Comparison of ENCODE assay signal across 8 cellular contexts in genomic region chr14:99273724-99274345, GRCh38. TPM values are rescaled to one million over a fixed set of nuclear protein-coding genes. Genes with fewer than 3 reads are reported as not detected.
DNase-seq lines count a peak whose midpoint lies in the region; ATAC-seq, FAIRE-seq and TF ChIP-seq lines count a peak whose summit lies in the region.

No MANE protein-coding gene starts in this region.

- no peak overlapping the region for H3K56ac ChIP-seq in IMR-90 (ENCODE audit: extremely low read depth, insufficient read depth, low read length)

- H3K36me3 ChIP-seq in IMR-90 (ENCODE audit: control insufficient read depth, insufficient read depth, low read length) (no peaks in the 10 kb centered on the region), astrocyte (ENCODE audit: insufficient read depth, low read length) (no peaks in the 10 kb centered on the region)

- no peaks in the 10 kb centered on the region for H3K36me3 Mint-ChIP-seq in astrocyte (ENCODE audit: low read depth, unreplicated experiment)

- DNase-seq in AG10803 (ENCODE audit: low read depth) (no peak), IMR-90 (no peak), astrocyte (ENCODE audit: low read depth) (no peak), AML-193 (lab: John Stamatoyannopoulos, UW) (no peak), mesenteric fat pad (ENCODE audit: low spot score) (no peak)
- DNase-seq in NK-92 treated with Interleukin-12 subunit alpha and Interleukin-12 subunit beta, amount 100 ng/mL, for 24 hours (lab: John Stamatoyannopoulos, UW): no peak

- no peak overlapping the region for H2AK9ac ChIP-seq in IMR-90 (replicated peaks; ENCODE audit: low read depth, low read length, poor library complexity)

- no peaks in the 10 kb centered on the region for H3K79me1 ChIP-seq in IMR-90 (ENCODE audit: low read depth in 1 of 2, low read length in 2 of 2)

- peak overlapping the region; percentile 73 for H3K4me3 Mint-ChIP-seq in astrocyte (ENCODE audit: unreplicated experiment)

- H2BK5ac ChIP-seq in IMR-90 (ENCODE audit: low read depth, low read length, poor library complexity, severe bottlenecking): no peak overlapping the region

- no peak overlapping the region for H2BK120ac ChIP-seq in IMR-90 (ENCODE audit: low read depth, low read length)

- peaks cover 57% of the 10 kb centered on the region for H3K27me3 ChIP-seq in IMR-90 (ENCODE audit: control insufficient read depth, insufficient read depth, low read length)
- peaks cover 48% of the 10 kb centered on the region for H3K27me3 ChIP-seq in astrocyte (ENCODE audit: insufficient read depth, low read length)
- peaks cover 52% of the 10 kb centered on the region for H3K27me3 ChIP-seq in mononuclear cell (ENCODE audit: insufficient read depth, low read length)

- H3K9me1 ChIP-seq in IMR-90 (ENCODE audit: insufficient read depth, low read length): no peaks in the 10 kb centered on the region

- H3K23ac ChIP-seq in IMR-90 (ENCODE audit: low read depth, low read length): no peak overlapping the region

- H3K4ac ChIP-seq in IMR-90 (ENCODE audit: low read depth, low read length): no peak overlapping the region

- H3K9me3 Mint-ChIP-seq in astrocyte (ENCODE audit: unreplicated experiment): no peaks in the 10 kb centered on the region

- H3K4me2 ChIP-seq in IMR-90 (ENCODE audit: low read depth, low read length) (peak overlapping the region; percentile 19; the same call in 1 of the 2 replicates), astrocyte (ENCODE audit: low read length) (peak overlapping the region; percentile 90)

- H3K4me3 ChIP-seq in AG10803 (ENCODE audit: low read length) (peak overlapping the region; percentile 56), IMR-90 (ENCODE audit: insufficient read depth, low read depth, low read length) (no peak overlapping the region), astrocyte (ENCODE audit: insufficient read depth, low read depth, low read length) (peak overlapping the region; percentile 29), mononuclear cell (ENCODE audit: low read length) (peak overlapping the region; percentile 38)

- no peak overlapping the region for H2BK20ac ChIP-seq in IMR-90 (ENCODE audit: low read depth, low read length)

- peaks cover 14% of the 10 kb centered on the region for H3K27me3 Mint-ChIP-seq in astrocyte (ENCODE audit: low read depth, unreplicated experiment)

- H3K14ac ChIP-seq in IMR-90 (replicated peaks; ENCODE audit: low read depth, low read length): no peak overlapping the region

- TF ChIP-seq RAD21 in IMR-90 (IDR thresholded peaks at IDR 0.05; ENCODE audit: low read length): no peak

- H4K5ac ChIP-seq in IMR-90 (ENCODE audit: low read depth, low read length): no peak overlapping the region

- no peak overlapping the region for H4K8ac ChIP-seq in IMR-90 (ENCODE audit: low read depth in 2 of 2, low read length in 2 of 2)

- ATAC-seq in IMR-90 (ENCODE audit: low read depth): no peak
- ATAC-seq in GM18868 (IDR thresholded peaks at IDR 0.05; ENCODE audit: unreplicated experiment): no peak

- no peak overlapping the region for H2BK15ac ChIP-seq in IMR-90 (ENCODE audit: low read depth, low read length)

- no peak for FAIRE-seq in astrocyte (lab: Jason Lieb, UNC)

- POLR2A ChIA-PET in IMR-90 (lab: Charles Lee; ENCODE audit: unreplicated experiment): no interaction called here

- no peak overlapping the region for H3K18ac ChIP-seq in IMR-90 (ENCODE audit: low read depth, low read length)

- H3K4me1 ChIP-seq in IMR-90 (ENCODE audit: control insufficient read depth, insufficient read depth, low read length): peaks cover 1% of the 10 kb centered on the region; the same call in 1 of the 2 replicates
- peaks cover 17% of the 10 kb centered on the region for H3K4me1 ChIP-seq in astrocyte (ENCODE audit: insufficient read depth, low read length)
- peaks cover 25% of the 10 kb centered on the region for H3K4me1 ChIP-seq in mononuclear cell (ENCODE audit: insufficient read depth, low read length)

- H2AK5ac ChIP-seq in IMR-90 (ENCODE audit: low read depth, low read length): no peak overlapping the region

- H3K9ac ChIP-seq in IMR-90 (ENCODE audit: low read depth, low read length) (no peak overlapping the region), astrocyte (ENCODE audit: low read length) (no peak overlapping the region)

- WGBS in IMR-90 (ENCODE audit: extremely low coverage in 2 of 2, insufficient read length in 1 of 2), 2 experiments: 7% methylated on average over 23 of the region's 37 CpGs; no CpG with 5 or more reads in 1 of the 2 experiments

- intact Hi-C loops in IMR-90 (cut with micrococcal nuclease): no loop called here

- peak overlapping the region; percentile 82 for H2AFZ ChIP-seq in IMR-90 (replicated peaks; ENCODE audit: low read length, poor library complexity)
- H2AFZ ChIP-seq in astrocyte (ENCODE audit: low read depth, low read length): peak overlapping the region; percentile 70

- H4K20me1 ChIP-seq in IMR-90 (ENCODE audit: insufficient read depth, low read length) (no peaks in the 10 kb centered on the region), astrocyte (ENCODE audit: insufficient read depth, low read length) (peaks cover under 1% of the 10 kb centered on the region)

- H3K4me1 Mint-ChIP-seq in astrocyte (ENCODE audit: low read depth, unreplicated experiment): peaks cover 21% of the 10 kb centered on the region

- in situ Hi-C loops in IMR-90 (cut with MboI; ENCODE audit: low sequenced_read_pairs): no loop called here

- peak overlapping the region; percentile 26 for H3K27ac Mint-ChIP-seq in astrocyte (ENCODE audit: unreplicated experiment)

- no peak overlapping the region for H4K91ac ChIP-seq in IMR-90 (ENCODE audit: insufficient read depth, low read depth, low read length)

- dilution Hi-C loops in IMR-90 (cut with HindIII; ENCODE audit: low sequenced_read_pairs, unreplicated experiment): no loop called here

- no TSS peak for BruUV-seq in IMR-90 (replicated peaks; lab: Mats Ljungman, UMichigan)

- no peaks in the 10 kb centered on the region for H3K79me2 ChIP-seq in astrocyte (ENCODE audit: insufficient read depth, low read length)

- H3K27ac ChIP-seq in IMR-90 (ENCODE audit: insufficient read depth, low read length) (no peak overlapping the region), astrocyte (ENCODE audit: low read depth, low read length) (no peak overlapping the region)

- no peaks in the 10 kb centered on the region for H3K9me3 ChIP-seq in IMR-90 (ENCODE audit: control insufficient read depth, insufficient read depth, low read length)
- H3K9me3 ChIP-seq in astrocyte (ENCODE audit: insufficient read depth, low read depth, low read length): no peaks in the 10 kb centered on the region
- H3K9me3 ChIP-seq in mononuclear cell (ENCODE audit: low read depth, low read length): no peaks in the 10 kb centered on the region

- TF ChIP-seq POLR2A in IMR-90 (IDR thresholded peaks at IDR 0.05; ENCODE audit: low read depth, low read length): no peak

- TF ChIP-seq CTCF in AG10803 (conservative IDR thresholded peaks at IDR 0.05; ENCODE audit: low read length): no peak
- no peak for TF ChIP-seq CTCF in IMR-90 (conservative IDR thresholded peaks at IDR 0.05; ENCODE audit: low read depth, low read length)
- TF ChIP-seq CTCF in astrocyte (IDR thresholded peaks at IDR 0.05; ENCODE audit: insufficient read depth, low read depth, low read length): no peak

- CTCF ChIA-PET in IMR-90 (lab: Yijun Ruan, JAX): no interaction called here

TF ChIP-seq in IMR-90, 13 proteins besides CTCF, POLR2A, EP300 and RAD21:
- TF ChIP-seq USF2 (IDR thresholded peaks at IDR 0.05; ENCODE audit: low read depth, low read length): no peak
- no peak for TF ChIP-seq MXI1 (IDR thresholded peaks at IDR 0.05; ENCODE audit: borderline replicate concordance, low read depth, low read length)
- TF ChIP-seq NFE2L2 (IDR thresholded peaks at IDR 0.05; ENCODE audit: low read depth, low read length): no peak
- TF ChIP-seq FOS (IDR thresholded peaks at IDR 0.05; ENCODE audit: low read depth, low read length): no peak

RNA-seq across cellular contexts. Expression of gene BCL11B, which starts 1.8 kb away (rescaled TPM):
- total RNA-seq in IMR-90 (2012; rRNA removed): under 0.01 TPM in 2 replicates
- not detected in 2 replicates for polyA plus RNA-seq in IMR-90 (2012; rRNA removed)
- under 0.01 and 0.01 TPM in 2 replicates for polyA plus RNA-seq in IMR-90 (2012; cell fraction: cytosol; rRNA removed)
- polyA plus RNA-seq in IMR-90 (2012; cell fraction: nucleus; rRNA removed; ENCODE audit: low replicate concordance): not detected in 2 replicates
- total RNA-seq in astrocyte: 1.1 and 2.0 TPM in 2 replicates
- 101 TPM for total RNA-seq in mononuclear cell
- total RNA-seq in mesenteric fat pad: 0.67 TPM

Comparison
In these comparisons a context has a peak if more than half of its experiments do, and no peak if none do; other contexts are left out.
1. RNA of gene BCL11B, which starts 1.8 kb away (total RNA-seq): 101 TPM in mononuclear cell (single experiment); 1.1 to 2.0 TPM in astrocyte, 0.67 TPM in mesenteric fat pad (single experiment) and under 0.01 TPM in IMR-90; every median in the first group is over 10 times any median in the second.